ENCODE assay signal across 27 cellular contexts in genomic region chr4:123524958-123525628, GRCh38.
DNase-seq lines count a peak whose midpoint lies in the region; ATAC-seq, FAIRE-seq and TF ChIP-seq lines count a peak whose summit lies in the region.
"Had no signal": no experiment of that assay in that cellular context is flagged by ENCODE, and none has a peak within 500 bp of the region (broad histone marks: within the 10 kb centered on the region; RNA-seq: fewer than 3 reads in every experiment).

No MANE protein-coding gene starts in this region.

- no peak for ATAC-seq in stimulated activated naive CD8-positive, alpha-beta T cell treated with anti-CD3 and anti-CD28 coated beads, Interleukin-15, Interleukin-2, amounts not matched to agents 100 U/mL and 50 U/mL, for 24 hours
- ATAC-seq in GM18861 (IDR thresholded peaks at IDR 0.05; ENCODE audit: unreplicated experiment): no peak
- ATAC-seq: activated CD4-positive, alpha-beta T cell treated with anti-CD3 and anti-CD28 coated beads for 36 hours; GM23338; stimulated activated naive CD8-positive, alpha-beta T cell treated with anti-CD3 and anti-CD28 coated beads, Interleukin-15, amount 100 ng/mL, for 72 hours; T-cell had no signal

- DNase-seq in NCI-H510A treated with DMSO at 0.1 percent for 48 hours (lab: John Stamatoyannopoulos, UW): peak; percentile 43
- DNase-seq in NCI-H510A (lab: John Stamatoyannopoulos, UW): no peak
- peak; percentile 3 for DNase-seq in NCI-H774 (lab: John Stamatoyannopoulos, UW)
- no peak for DNase-seq in type B pancreatic cell (ENCODE audit: extremely low spot score, unreplicated experiment)
- no peak for DNase-seq in stimulated activated naive CD8-positive, alpha-beta T cell treated with anti-CD3 and anti-CD28 coated beads, Interleukin-15, Interleukin-2, amounts not matched to agents 100 U/mL and 50 U/mL, for 24 hours
- no peak for DNase-seq in COLO829 (ENCODE audit: low spot score)
- DNase-seq: activated CD4-positive, alpha-beta T cell treated with anti-CD3 and anti-CD28 coated beads for 36 hours; BE2C; colonic mucosa; GDM1; head of caudate nucleus; left ventricle myocardium inferior; NCI-H2081 treated with DMSO at 0.1 percent for 48 hours; NCI-H526; SIG-M5; spleen; stimulated activated CD4-positive, alpha-beta T cell treated with anti-CD3 and anti-CD28 coated beads, Interleukin-4, amount 100 ng/mL, for 24 hours; stimulated activated naive CD8-positive, alpha-beta T cell treated with anti-CD3 and anti-CD28 coated beads, Interleukin-15, amount 100 ng/mL, for 72 hours; T-cell; trophoblast cell had no signal

- peaks cover 32% of the 10 kb centered on the region for H3K4me1 Mint-ChIP-seq in type B pancreatic cell (ENCODE audit: unreplicated experiment)
- H3K4me1 Mint-ChIP-seq: T-cell had no signal

- H3K27me3 Mint-ChIP-seq in type B pancreatic cell: no peaks in the 10 kb centered on the region
- H3K27me3 Mint-ChIP-seq: activated naive CD8-positive, alpha-beta T cell; stimulated activated naive CD8-positive, alpha-beta T cell treated with anti-CD3 and anti-CD28 coated beads, Interleukin-15, amount 100 ng/mL, for 72 hours had no signal

- peak overlapping the region; percentile 4 for H3K4me3 Mint-ChIP-seq in type B pancreatic cell
- H3K4me3 Mint-ChIP-seq: activated CD4-positive, alpha-beta T cell treated with anti-CD3 and anti-CD28 coated beads for 36 hours; activated naive CD8-positive, alpha-beta T cell; activated T-helper 1 cell treated with anti-CD3 and anti-CD28 coated beads, Interleukin-12 subunit alpha, Interleukin-12 subunit beta, Interleukin-2, Interleukin-4 antibody, amounts not matched to agents 30 ng/mL and 10 ng/mL and 1 ng/mL, durations not matched to agents 14 hours and 24 hours and 36 hours; brain; GM23338; stimulated activated naive CD8-positive, alpha-beta T cell treated with anti-CD3 and anti-CD28 coated beads, Interleukin-15, amount 100 ng/mL, for 72 hours; T-cell had no signal

- no peaks in the 10 kb centered on the region for H3K9me3 Mint-ChIP-seq in type B pancreatic cell
- H3K9me3 Mint-ChIP-seq: activated T-helper 1 cell treated with anti-CD3 and anti-CD28 coated beads, Interleukin-12 subunit alpha, Interleukin-12 subunit beta, Interleukin-2, Interleukin-4 antibody, amounts not matched to agents 30 ng/mL and 10 ng/mL and 1 ng/mL, durations not matched to agents 14 hours and 24 hours and 36 hours; brain; GM23338; stimulated activated naive CD8-positive, alpha-beta T cell treated with anti-CD3 and anti-CD28 coated beads, Interleukin-15, amount 100 ng/mL, for 72 hours had no signal

- FAIRE-seq in islet of Langerhans (lab: Jason Lieb, UNC): peak; percentile 76
- FAIRE-seq: endometrium had no signal

- peaks cover 6% of the 10 kb centered on the region for H3K36me3 Mint-ChIP-seq in type B pancreatic cell
- H3K36me3 Mint-ChIP-seq: brain, T-cell had no signal

- no peak overlapping the region for H3K27ac Mint-ChIP-seq in type B pancreatic cell
- H3K27ac Mint-ChIP-seq: activated CD4-positive, alpha-beta T cell treated with anti-CD3 and anti-CD28 coated beads for 36 hours; activated naive CD8-positive, alpha-beta T cell; activated T-helper 1 cell treated with anti-CD3 and anti-CD28 coated beads, Interleukin-12 subunit alpha, Interleukin-12 subunit beta, Interleukin-2, Interleukin-4 antibody, amounts not matched to agents 30 ng/mL and 10 ng/mL and 1 ng/mL, durations not matched to agents 14 hours and 24 hours and 36 hours; brain; GM23338; stimulated activated naive CD8-positive, alpha-beta T cell treated with anti-CD3 and anti-CD28 coated beads, Interleukin-15, amount 100 ng/mL, for 72 hours; T-cell had no signal

- no peak for TF ChIP-seq CTCF in type B pancreatic cell (conservative IDR thresholded peaks at IDR 0.05)

Comparison
In these comparisons a context has a peak if more than half of its experiments do, and no peak if none do; other contexts are left out.
1. DNase-seq: peak in NCI-H510A treated with DMSO at 0.1 percent for 48 hours (single experiment) and NCI-H774 (single experiment); none in NCI-H510A (single experiment), type B pancreatic cell (single experiment), stimulated activated naive CD8-positive, alpha-beta T cell treated with anti-CD3 and anti-CD28 coated beads, Interleukin-15, Interleukin-2, amounts not matched to agents 100 U/mL and 50 U/mL, for 24 hours (single experiment) and COLO829 (single experiment).